Comparison of ENCODE assay signal across 1 cellular context in genomic region chr16:81624718-81625543, GRCh38.
TF ChIP-seq lines count a peak whose summit lies in the region.

No MANE protein-coding gene starts in this region.

TF ChIP-seq in HepG2, 621 proteins besides CTCF, POLR2A, EP300 and RAD21 (continued from another document and continues in another):
- TF ChIP-seq ZNF367 (CRISPR knock-in tag; IDR thresholded peaks at IDR 0.05; ENCODE audit: borderline replicate concordance) (no peak), ZSCAN31 (CRISPR knock-in tag; IDR thresholded peaks at IDR 0.05; ENCODE audit: low read depth) (no peak), SP4 (CRISPR knock-in tag; IDR thresholded peaks at IDR 0.05) (peak; percentile 11; the same call in 1 of the 2 replicates), SMARCE1 (IDR thresholded peaks at IDR 0.05; ENCODE audit: borderline replicate concordance) (no peak), ZNF263 (CRISPR knock-in tag; IDR thresholded peaks at IDR 0.05) (peak; percentile 62), ZFYVE20 (CRISPR knock-in tag; IDR thresholded peaks at IDR 0.05; ENCODE audit: borderline replicate concordance, low read depth) (no peak), ZBTB4 (CRISPR knock-in tag; IDR thresholded peaks at IDR 0.05; ENCODE audit: borderline replicate concordance) (0 out of 2 replicates have a peak, but pooled peaks have one; percentile 26), CEBPG (CRISPR knock-in tag; IDR thresholded peaks at IDR 0.05) (peak; percentile 70), ZNF383 (CRISPR knock-in tag; IDR thresholded peaks at IDR 0.05; ENCODE audit: borderline replicate concordance) (peak; percentile 81; the same call in 1 of the 2 replicates), MAFG (CRISPR knock-in tag; IDR thresholded peaks at IDR 0.05) (no peak), ZIK1 (CRISPR knock-in tag; IDR thresholded peaks at IDR 0.05; ENCODE audit: borderline replicate concordance, low read depth) (no peak), ZNF230 (CRISPR knock-in tag; IDR thresholded peaks at IDR 0.05) (no peak; the same call in 1 of the 2 replicates), PHF8 (CRISPR knock-in tag; IDR thresholded peaks at IDR 0.05) (no peak), ZNF572 (CRISPR knock-in tag; IDR thresholded peaks at IDR 0.05) (no peak), KMT2B (CRISPR knock-in tag; IDR thresholded peaks at IDR 0.05) (no peak), E2F5 (CRISPR knock-in tag; conservative IDR thresholded peaks at IDR 0.05) (no peak), ZFP41 (CRISPR knock-in tag; IDR thresholded peaks at IDR 0.05; ENCODE audit: borderline replicate concordance) (no peak), SMAD1 (CRISPR knock-in tag; IDR thresholded peaks at IDR 0.05; ENCODE audit: borderline replicate concordance, low read depth) (peak; percentile 48; the same call in 1 of the 2 replicates), CHD4 (IDR thresholded peaks at IDR 0.05; ENCODE audit: borderline replicate concordance, low read length) (no peak), BRCA1 (CRISPR knock-in tag; IDR thresholded peaks at IDR 0.05) (no peak), ZSCAN9 (CRISPR knock-in tag; IDR thresholded peaks at IDR 0.05; ENCODE audit: borderline replicate concordance) (peak; percentile 54; the same call in 1 of the 2 replicates), TCF7 (IDR thresholded peaks at IDR 0.05; ENCODE audit: low read depth) (peak; percentile 22; the same call in 1 of the 2 replicates), TAF1 (CRISPR knock-in tag; IDR thresholded peaks at IDR 0.05) (no peak), BCL6 (CRISPR knock-in tag; IDR thresholded peaks at IDR 0.05) (peak; percentile 86), AHR (CRISPR knock-in tag; IDR thresholded peaks at IDR 0.05) (no peak), CCAR2 (optimal IDR thresholded peaks at IDR 0.05; ENCODE audit: low read depth, low read length) (no peak), HIVEP1 (CRISPR knock-in tag; IDR thresholded peaks at IDR 0.05) (no peak; the same call in 1 of the 2 replicates), ZNF20 (CRISPR knock-in tag; IDR thresholded peaks at IDR 0.05) (no peak), ZNF557 (CRISPR knock-in tag; IDR thresholded peaks at IDR 0.05) (no peak), ZNF7 (CRISPR knock-in tag; IDR thresholded peaks at IDR 0.05) (no peak), REL (CRISPR knock-in tag; conservative IDR thresholded peaks at IDR 0.05) (no peak), HNRNPLL (IDR thresholded peaks at IDR 0.05; ENCODE audit: low read depth, low read length, poor library complexity, severe bottlenecking) (no peak), ZFY (CRISPR knock-in tag; IDR thresholded peaks at IDR 0.05) (peak; percentile 63), ZNF619 (CRISPR knock-in tag; IDR thresholded peaks at IDR 0.05) (peak; percentile 82; the same call in 1 of the 2 replicates)
- TF ChIP-seq, protein P1, sequence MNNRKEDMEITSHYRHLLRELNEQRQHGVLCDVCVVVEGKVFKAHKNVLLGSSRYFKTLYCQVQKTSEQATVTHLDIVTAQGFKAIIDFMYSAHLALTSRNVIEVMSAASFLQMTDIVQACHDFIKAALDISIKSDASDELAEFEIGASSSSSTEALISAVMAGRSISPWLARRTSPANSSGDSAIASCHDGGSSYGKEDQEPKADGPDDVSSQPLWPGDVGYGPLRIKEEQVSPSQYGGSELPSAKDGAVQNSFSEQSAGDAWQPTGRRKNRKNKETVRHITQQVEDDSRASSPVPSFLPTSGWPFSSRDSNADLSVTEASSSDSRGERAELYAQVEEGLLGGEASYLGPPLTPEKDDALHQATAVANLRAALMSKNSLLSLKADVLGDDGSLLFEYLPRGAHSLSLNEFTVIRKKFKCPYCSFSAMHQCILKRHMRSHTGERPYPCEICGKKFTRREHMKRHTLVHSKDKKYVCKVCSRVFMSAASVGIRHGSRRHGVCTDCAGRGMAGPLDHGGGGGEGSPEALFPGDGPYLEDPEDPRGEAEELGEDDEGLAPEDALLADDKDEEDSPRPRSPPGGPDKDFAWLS (CRISPR knock-in tag; IDR thresholded peaks at IDR 0.05; ENCODE audit: borderline replicate concordance): no peak
- TF ChIP-seq, protein P2, sequence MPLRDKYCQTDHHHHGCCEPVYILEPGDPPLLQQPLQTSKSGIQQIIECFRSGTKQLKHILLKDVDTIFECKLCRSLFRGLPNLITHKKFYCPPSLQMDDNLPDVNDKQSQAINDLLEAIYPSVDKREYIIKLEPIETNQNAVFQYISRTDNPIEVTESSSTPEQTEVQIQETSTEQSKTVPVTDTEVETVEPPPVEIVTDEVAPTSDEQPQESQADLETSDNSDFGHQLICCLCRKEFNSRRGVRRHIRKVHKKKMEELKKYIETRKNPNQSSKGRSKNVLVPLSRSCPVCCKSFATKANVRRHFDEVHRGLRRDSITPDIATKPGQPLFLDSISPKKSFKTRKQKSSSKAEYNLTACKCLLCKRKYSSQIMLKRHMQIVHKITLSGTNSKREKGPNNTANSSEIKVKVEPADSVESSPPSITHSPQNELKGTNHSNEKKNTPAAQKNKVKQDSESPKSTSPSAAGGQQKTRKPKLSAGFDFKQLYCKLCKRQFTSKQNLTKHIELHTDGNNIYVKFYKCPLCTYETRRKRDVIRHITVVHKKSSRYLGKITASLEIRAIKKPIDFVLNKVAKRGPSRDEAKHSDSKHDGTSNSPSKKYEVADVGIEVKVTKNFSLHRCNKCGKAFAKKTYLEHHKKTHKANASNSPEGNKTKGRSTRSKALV (CRISPR knock-in tag; IDR thresholded peaks at IDR 0.05): no peak
- TF ChIP-seq, protein P3, sequence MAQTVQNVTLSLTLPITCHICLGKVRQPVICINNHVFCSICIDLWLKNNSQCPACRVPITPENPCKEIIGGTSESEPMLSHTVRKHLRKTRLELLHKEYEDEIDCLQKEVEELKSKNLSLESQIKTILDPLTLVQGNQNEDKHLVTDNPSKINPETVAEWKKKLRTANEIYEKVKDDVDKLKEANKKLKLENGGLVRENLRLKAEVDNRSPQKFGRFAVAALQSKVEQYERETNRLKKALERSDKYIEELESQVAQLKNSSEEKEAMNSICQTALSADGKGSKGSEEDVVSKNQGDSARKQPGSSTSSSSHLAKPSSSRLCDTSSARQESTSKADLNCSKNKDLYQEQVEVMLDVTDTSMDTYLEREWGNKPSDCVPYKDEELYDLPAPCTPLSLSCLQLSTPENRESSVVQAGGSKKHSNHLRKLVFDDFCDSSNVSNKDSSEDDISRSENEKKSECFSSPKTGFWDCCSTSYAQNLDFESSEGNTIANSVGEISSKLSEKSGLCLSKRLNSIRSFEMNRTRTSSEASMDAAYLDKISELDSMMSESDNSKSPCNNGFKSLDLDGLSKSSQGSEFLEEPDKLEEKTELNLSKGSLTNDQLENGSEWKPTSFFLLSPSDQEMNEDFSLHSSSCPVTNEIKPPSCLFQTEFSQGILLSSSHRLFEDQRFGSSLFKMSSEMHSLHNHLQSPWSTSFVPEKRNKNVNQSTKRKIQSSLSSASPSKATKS (CRISPR knock-in tag; IDR thresholded peaks at IDR 0.05): no peak
- TF ChIP-seq, protein P4, sequence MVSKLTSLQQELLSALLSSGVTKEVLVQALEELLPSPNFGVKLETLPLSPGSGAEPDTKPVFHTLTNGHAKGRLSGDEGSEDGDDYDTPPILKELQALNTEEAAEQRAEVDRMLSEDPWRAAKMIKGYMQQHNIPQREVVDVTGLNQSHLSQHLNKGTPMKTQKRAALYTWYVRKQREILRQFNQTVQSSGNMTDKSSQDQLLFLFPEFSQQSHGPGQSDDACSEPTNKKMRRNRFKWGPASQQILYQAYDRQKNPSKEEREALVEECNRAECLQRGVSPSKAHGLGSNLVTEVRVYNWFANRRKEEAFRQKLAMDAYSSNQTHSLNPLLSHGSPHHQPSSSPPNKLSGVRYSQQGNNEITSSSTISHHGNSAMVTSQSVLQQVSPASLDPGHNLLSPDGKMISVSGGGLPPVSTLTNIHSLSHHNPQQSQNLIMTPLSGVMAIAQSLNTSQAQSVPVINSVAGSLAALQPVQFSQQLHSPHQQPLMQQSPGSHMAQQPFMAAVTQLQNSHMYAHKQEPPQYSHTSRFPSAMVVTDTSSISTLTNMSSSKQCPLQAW (CRISPR knock-in tag; IDR thresholded peaks at IDR 0.05): no peak
- TF ChIP-seq, protein P5, sequence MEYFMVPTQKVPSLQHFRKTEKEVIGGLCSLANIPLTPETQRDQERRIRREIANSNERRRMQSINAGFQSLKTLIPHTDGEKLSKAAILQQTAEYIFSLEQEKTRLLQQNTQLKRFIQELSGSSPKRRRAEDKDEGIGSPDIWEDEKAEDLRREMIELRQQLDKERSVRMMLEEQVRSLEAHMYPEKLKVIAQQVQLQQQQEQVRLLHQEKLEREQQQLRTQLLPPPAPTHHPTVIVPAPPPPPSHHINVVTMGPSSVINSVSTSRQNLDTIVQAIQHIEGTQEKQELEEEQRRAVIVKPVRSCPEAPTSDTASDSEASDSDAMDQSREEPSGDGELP (IDR thresholded peaks at IDR 0.05; ENCODE audit: borderline replicate concordance, low read depth): no peak
- TF ChIP-seq, protein P6, sequence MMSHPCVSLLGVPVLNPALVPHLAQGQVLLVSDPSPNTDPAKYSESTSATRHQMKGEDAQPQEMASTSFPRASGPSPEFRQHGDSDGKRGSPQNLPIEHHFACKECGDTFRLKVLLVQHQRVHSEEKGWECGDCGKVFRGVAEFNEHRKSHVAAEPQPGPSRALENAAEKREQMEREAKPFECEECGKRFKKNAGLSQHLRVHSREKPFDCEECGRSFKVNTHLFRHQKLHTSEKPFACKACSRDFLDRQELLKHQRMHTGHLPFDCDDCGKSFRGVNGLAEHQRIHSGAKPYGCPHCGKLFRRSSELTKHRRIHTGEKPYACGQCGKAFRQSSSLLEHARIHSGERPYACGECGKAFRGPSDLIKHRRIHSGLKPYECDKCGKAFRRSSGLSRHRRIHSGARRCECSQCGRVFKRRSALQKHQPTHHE (CRISPR knock-in tag; IDR thresholded peaks at IDR 0.05; ENCODE audit: borderline replicate concordance): no peak
- TF ChIP-seq, protein P7, sequence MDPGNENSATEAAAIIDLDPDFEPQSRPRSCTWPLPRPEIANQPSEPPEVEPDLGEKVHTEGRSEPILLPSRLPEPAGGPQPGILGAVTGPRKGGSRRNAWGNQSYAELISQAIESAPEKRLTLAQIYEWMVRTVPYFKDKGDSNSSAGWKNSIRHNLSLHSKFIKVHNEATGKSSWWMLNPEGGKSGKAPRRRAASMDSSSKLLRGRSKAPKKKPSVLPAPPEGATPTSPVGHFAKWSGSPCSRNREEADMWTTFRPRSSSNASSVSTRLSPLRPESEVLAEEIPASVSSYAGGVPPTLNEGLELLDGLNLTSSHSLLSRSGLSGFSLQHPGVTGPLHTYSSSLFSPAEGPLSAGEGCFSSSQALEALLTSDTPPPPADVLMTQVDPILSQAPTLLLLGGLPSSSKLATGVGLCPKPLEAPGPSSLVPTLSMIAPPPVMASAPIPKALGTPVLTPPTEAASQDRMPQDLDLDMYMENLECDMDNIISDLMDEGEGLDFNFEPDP (CRISPR knock-in tag; conservative IDR thresholded peaks at IDR 0.05): no peak
- TF ChIP-seq, protein P8, sequence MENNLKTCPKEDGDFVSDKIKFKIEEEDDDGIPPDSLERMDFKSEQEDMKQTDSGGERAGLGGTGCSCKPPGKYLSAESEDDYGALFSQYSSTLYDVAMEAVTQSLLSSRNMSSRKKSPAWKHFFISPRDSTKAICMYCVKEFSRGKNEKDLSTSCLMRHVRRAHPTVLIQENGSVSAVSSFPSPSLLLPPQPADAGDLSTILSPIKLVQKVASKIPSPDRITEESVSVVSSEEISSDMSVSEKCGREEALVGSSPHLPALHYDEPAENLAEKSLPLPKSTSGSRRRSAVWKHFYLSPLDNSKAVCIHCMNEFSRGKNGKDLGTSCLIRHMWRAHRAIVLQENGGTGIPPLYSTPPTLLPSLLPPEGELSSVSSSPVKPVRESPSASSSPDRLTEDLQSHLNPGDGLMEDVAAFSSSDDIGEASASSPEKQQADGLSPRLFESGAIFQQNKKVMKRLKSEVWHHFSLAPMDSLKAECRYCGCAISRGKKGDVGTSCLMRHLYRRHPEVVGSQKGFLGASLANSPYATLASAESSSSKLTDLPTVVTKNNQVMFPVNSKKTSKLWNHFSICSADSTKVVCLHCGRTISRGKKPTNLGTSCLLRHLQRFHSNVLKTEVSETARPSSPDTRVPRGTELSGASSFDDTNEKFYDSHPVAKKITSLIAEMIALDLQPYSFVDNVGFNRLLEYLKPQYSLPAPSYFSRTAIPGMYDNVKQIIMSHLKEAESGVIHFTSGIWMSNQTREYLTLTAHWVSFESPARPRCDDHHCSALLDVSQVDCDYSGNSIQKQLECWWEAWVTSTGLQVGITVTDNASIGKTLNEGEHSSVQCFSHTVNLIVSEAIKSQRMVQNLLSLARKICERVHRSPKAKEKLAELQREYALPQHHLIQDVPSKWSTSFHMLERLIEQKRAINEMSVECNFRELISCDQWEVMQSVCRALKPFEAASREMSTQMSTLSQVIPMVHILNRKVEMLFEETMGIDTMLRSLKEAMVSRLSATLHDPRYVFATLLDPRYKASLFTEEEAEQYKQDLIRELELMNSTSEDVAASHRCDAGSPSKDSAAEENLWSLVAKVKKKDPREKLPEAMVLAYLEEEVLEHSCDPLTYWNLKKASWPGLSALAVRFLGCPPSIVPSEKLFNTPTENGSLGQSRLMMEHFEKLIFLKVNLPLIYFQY (CRISPR knock-in tag; IDR thresholded peaks at IDR 0.05; ENCODE audit: borderline replicate concordance): no peak
